Comparison of ENCODE assay signal across 22 cellular contexts in genomic region chr2:65263257-65263656, GRCh38. TPM values are rescaled to one million over a fixed set of nuclear protein-coding genes. Genes with fewer than 3 reads are reported as not detected.
DNase-seq lines count a peak whose midpoint lies in the region; ATAC-seq, FAIRE-seq and TF ChIP-seq lines count a peak whose summit lies in the region.
"Had no signal": no experiment of that assay in that cellular context is flagged by ENCODE, and none has a peak within 500 bp of the region (broad histone marks: within the 10 kb centered on the region; RNA-seq: fewer than 3 reads in every experiment).

No MANE protein-coding gene starts in this region.

- H3K36me3 ChIP-seq in astrocyte (ENCODE audit: insufficient read depth, low read length) = peaks cover 47% of the 10 kb centered on the region
- peaks cover 12% of the 10 kb centered on the region; the same call in 1 of the 2 replicates for H3K36me3 ChIP-seq in GM23338 (ENCODE audit: insufficient read depth)

- DNase-seq in A172 (ENCODE audit: low spot score) = peak; percentile 23
- DNase-seq in HFFc6 = peak; percentile 62
- peak; percentile 30 for DNase-seq in astrocyte (ENCODE audit: low read depth)
- peak; percentile 47 for DNase-seq in renal cortical epithelial cell (ENCODE audit: low read depth)
- DNase-seq in GM23338 (ENCODE audit: low spot score) = no peak
- DNase-seq in 8988T = no peak
- DNase-seq: CD4-positive, alpha-beta T cell; DMS53; GDM1; KBM-7; MM.1S; NCI-H1694; NCI-H2029 treated with DMSO at 0.1 percent for 48 hours; RPMI8226; SHP77 had no signal

- H3K36me3 Mint-ChIP-seq in HFFc6 (ENCODE audit: low read depth) = peaks cover 28% of the 10 kb centered on the region
- H3K36me3 Mint-ChIP-seq in astrocyte (ENCODE audit: low read depth, unreplicated experiment) = peaks cover 13% of the 10 kb centered on the region
- peaks cover 25% of the 10 kb centered on the region for H3K36me3 Mint-ChIP-seq in GM23338 (ENCODE audit: low read depth)

- H3F3A ChIP-seq in GM23338 (replicated peaks; ENCODE audit: low read depth) = no peaks in the 10 kb centered on the region

- peak overlapping the region; percentile 71 for H3K27ac Mint-ChIP-seq in HFFc6
- no peak overlapping the region for H3K27ac Mint-ChIP-seq in astrocyte (ENCODE audit: unreplicated experiment)
- no peak overlapping the region for H3K27ac Mint-ChIP-seq in GM23338
- H3K27ac Mint-ChIP-seq: CD4-positive, alpha-beta T cell had no signal

- FAIRE-seq in astrocyte (lab: Jason Lieb, UNC) = no peak
- FAIRE-seq: D721Med, GM12878, H54, HTR-8/SVneo had no signal

- H3K27me3 Mint-ChIP-seq in HFFc6 (ENCODE audit: insufficient read depth) = peaks cover 2% of the 10 kb centered on the region; the same call in 1 of the 2 replicates
- no peaks in the 10 kb centered on the region for H3K27me3 Mint-ChIP-seq in astrocyte (ENCODE audit: low read depth, unreplicated experiment)
- peaks cover 4% of the 10 kb centered on the region for H3K27me3 Mint-ChIP-seq in GM23338 (ENCODE audit: insufficient read depth, low read depth, poor library complexity)
- H3K27me3 Mint-ChIP-seq: CD4-positive, alpha-beta T cell had no signal

- H3K9me2 ChIP-seq in GM23338 (ENCODE audit: insufficient read depth) = no peaks in the 10 kb centered on the region

- H3K9me3 Mint-ChIP-seq in HFFc6 (no peaks in the 10 kb centered on the region), astrocyte (ENCODE audit: unreplicated experiment) (no peaks in the 10 kb centered on the region), GM23338 (no peaks in the 10 kb centered on the region)
- H3K9me3 Mint-ChIP-seq: CD4-positive, alpha-beta T cell had no signal

- H3K9me3 ChIP-seq in astrocyte (ENCODE audit: insufficient read depth, low read depth, low read length) = no peaks in the 10 kb centered on the region
- H3K9me3 ChIP-seq: BLaER1 had no signal

- no peak overlapping the region for H3K9ac ChIP-seq in astrocyte (ENCODE audit: low read length)
- H3K9ac ChIP-seq: BLaER1 had no signal

- H3K4me1 ChIP-seq in astrocyte (ENCODE audit: insufficient read depth, low read length) (peaks cover 4% of the 10 kb centered on the region), GM23338 (ENCODE audit: insufficient read depth) (peaks cover 4% of the 10 kb centered on the region; the same call in 1 of the 2 replicates)

- H3K27ac ChIP-seq in astrocyte (ENCODE audit: low read depth, low read length) = no peak overlapping the region
- H3K27ac ChIP-seq in GM23338 (ENCODE audit: low read depth) = no peak overlapping the region
- H3K27ac ChIP-seq: 22Rv1, BLaER1 had no signal

- H3K4me2 ChIP-seq in astrocyte (ENCODE audit: low read length) (no peak overlapping the region), GM23338 (no peak overlapping the region)
- H3K4me2 ChIP-seq: BLaER1 had no signal

- no peak for ATAC-seq in GM23338
- no peak for ATAC-seq in GM21367 (IDR thresholded peaks at IDR 0.05; ENCODE audit: unreplicated experiment)
- ATAC-seq: GM12878 had no signal

- peaks cover 69% of the 10 kb centered on the region for H3K4me1 Mint-ChIP-seq in HFFc6 (ENCODE audit: low read depth)
- peaks cover 24% of the 10 kb centered on the region for H3K4me1 Mint-ChIP-seq in astrocyte (ENCODE audit: low read depth, unreplicated experiment)
- H3K4me1 Mint-ChIP-seq in GM23338 = peaks cover 4% of the 10 kb centered on the region

- peaks cover 74% of the 10 kb centered on the region for H3K79me2 ChIP-seq in astrocyte (ENCODE audit: insufficient read depth, low read length)
- H3K79me2 ChIP-seq in GM23338 (replicated peaks; ENCODE audit: insufficient read depth) = no peaks in the 10 kb centered on the region

- H3K4me3 Mint-ChIP-seq in HFFc6 (peak overlapping the region; percentile 36; the same call in 1 of the 2 replicates), astrocyte (ENCODE audit: unreplicated experiment) (no peak overlapping the region), GM23338 (no peak overlapping the region)
- H3K4me3 Mint-ChIP-seq: CD4-positive, alpha-beta T cell had no signal

- H2AFZ ChIP-seq in astrocyte (ENCODE audit: low read depth, low read length) (no peak overlapping the region), GM23338 (no peak overlapping the region)

- H3K4me3 ChIP-seq in astrocyte (ENCODE audit: insufficient read depth, low read depth, low read length) (no peak overlapping the region), GM23338 (no peak overlapping the region)
- H3K4me3 ChIP-seq: BLaER1, GM12878 had no signal

- TF ChIP-seq CTCF in HFFc6 (IDR thresholded peaks at IDR 0.05) (no peak), astrocyte (IDR thresholded peaks at IDR 0.05; ENCODE audit: insufficient read depth, low read depth, low read length) (no peak), GM23338 (conservative IDR thresholded peaks at IDR 0.05; ENCODE audit: low read depth in 2 of 2) (no peak)

- H4K20me1 ChIP-seq in astrocyte (ENCODE audit: insufficient read depth, low read length) (peaks cover 73% of the 10 kb centered on the region), GM23338 (replicated peaks; ENCODE audit: insufficient read depth) (peaks cover 34% of the 10 kb centered on the region)

- H3K27me3 ChIP-seq in astrocyte (ENCODE audit: insufficient read depth, low read length) (no peaks in the 10 kb centered on the region), GM23338 (ENCODE audit: insufficient read depth) (peaks cover 3% of the 10 kb centered on the region; the same call in 1 of the 2 replicates)
- H3K27me3 ChIP-seq: BLaER1 had no signal

TF ChIP-seq in GM23338, 12 proteins besides CTCF, POLR2A, EP300 and RAD21:
- TF ChIP-seq NANOG (IDR thresholded peaks at IDR 0.05; ENCODE audit: borderline replicate concordance) = no peak

RNA-seq across cellular contexts. Expression of gene ACTR2, which starts 35.6 kb away (rescaled TPM):
- 93.3 and 103 TPM in 2 replicates for total RNA-seq in A172 (2014; rRNA removed; shearing (Covaris generic))
- total RNA-seq in HFFc6 (2021; fragmentation: NEBNext Ultra II Directional; extraction: Animal tissue kit (Norgen Biotek cat#: 25700)) = 100 to 1,000 TPM; 412 to 450 (median 427) TPM
- 493 and 498 TPM in 2 replicates for total RNA-seq in astrocyte
- 147 and 222 TPM in 2 replicates for total RNA-seq in renal cortical epithelial cell
- total RNA-seq in GM23338 (2014; rRNA removed; shearing (Covaris generic)) = 87.6 and 95.8 TPM in 2 replicates
- polyA plus RNA-seq in GM23338 (2016; fragmentation: Nextera tagmentation; extraction: Ambion mirVana) = 69.8 and 73.6 TPM in 2 replicates

Comparison
In these comparisons a context has a peak if more than half of its experiments do, and no peak if none do; other contexts are left out.
1. DNase-seq: peak in A172 (single experiment), HFFc6 (single experiment), astrocyte (single experiment) and renal cortical epithelial cell (single experiment); none in GM23338 (single experiment) and 8988T (single experiment).